In the genomic region with DNA sequence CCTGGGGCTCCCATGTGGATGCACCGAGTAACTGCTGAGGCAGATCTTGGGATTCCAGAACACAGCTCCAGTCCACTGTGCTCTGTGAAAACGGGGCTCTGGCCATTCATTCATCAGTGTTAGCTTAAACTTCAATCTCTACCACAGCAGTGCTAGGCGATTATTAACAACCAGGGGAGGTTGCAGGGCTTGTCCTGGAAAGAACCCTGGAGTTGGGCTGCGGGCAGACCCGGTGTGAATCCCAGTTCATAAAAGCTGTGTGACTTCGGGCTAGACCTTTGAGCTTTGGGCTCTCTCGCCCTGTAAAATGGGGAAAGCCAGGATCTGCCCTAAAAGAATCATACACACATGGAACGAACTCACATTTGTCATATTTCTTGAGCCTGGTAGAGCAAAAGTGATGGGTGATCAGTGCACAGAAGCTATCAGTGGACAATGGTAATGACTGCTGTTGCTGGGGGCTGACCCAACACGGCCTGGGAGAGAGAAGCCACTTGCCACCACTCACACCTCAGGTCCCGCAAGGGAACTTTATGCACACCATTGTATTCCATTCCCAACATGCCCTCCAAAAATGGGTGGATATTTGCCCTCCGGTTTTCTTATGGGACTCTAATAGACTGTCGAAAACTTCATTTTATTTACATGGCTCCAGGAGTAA, we compare ENCODE assay signal across 25 cellular contexts. TPM values are rescaled to one million over a fixed set of nuclear protein-coding genes. Genes with fewer than 3 reads are reported as not detected.
"Had no signal": no experiment of that assay in that cellular context is flagged by ENCODE, and none has a peak within 500 bp of the region (broad histone marks: within the 10 kb centered on the region; RNA-seq: fewer than 3 reads in every experiment).

No MANE protein-coding gene starts in this region.

- H3K27me3 Mint-ChIP-seq: activated naive CD4-positive, alpha-beta T cell treated with anti-CD3 and anti-CD28 coated beads, Interleukin-2, amount 50 U/mL, for 24 hours had no signal

- H3K4me1 Mint-ChIP-seq: activated naive CD4-positive, alpha-beta T cell treated with anti-CD3 and anti-CD28 coated beads, Interleukin-2, amount 50 U/mL, for 24 hours; stimulated activated effector memory CD8-positive, alpha-beta T cell treated with anti-CD3 and anti-CD28 coated beads, Interleukin-12 subunit alpha, Interleukin-12 subunit beta, amount 100 ng/mL, for 72 hours had no signal

- H3K4me1 ChIP-seq: breast epithelium, esophagus squamous epithelium, heart right ventricle, stomach had no signal

- H3K27ac Mint-ChIP-seq: activated naive CD4-positive, alpha-beta T cell treated with anti-CD3 and anti-CD28 coated beads, Interleukin-2, amount 50 U/mL, for 24 hours; immature natural killer cell; stimulated activated effector memory CD8-positive, alpha-beta T cell treated with anti-CD3 and anti-CD28 coated beads, Interleukin-12 subunit alpha, Interleukin-12 subunit beta, amount 100 ng/mL, for 72 hours had no signal

- H3K9me3 Mint-ChIP-seq: activated naive CD4-positive, alpha-beta T cell treated with anti-CD3 and anti-CD28 coated beads, Interleukin-2, amount 50 U/mL, for 24 hours had no signal

- H3K4me3 ChIP-seq: breast epithelium, esophagus squamous epithelium, heart right ventricle, ovary, smooth muscle cell, stomach had no signal

- H3K27ac ChIP-seq: breast epithelium, esophagus squamous epithelium, heart right ventricle, ovary, stomach, VCaP had no signal

- ATAC-seq: heart right ventricle; sciatic nerve; stimulated activated effector memory CD8-positive, alpha-beta T cell treated with anti-CD3 and anti-CD28 coated beads, Interleukin-12 subunit alpha, Interleukin-12 subunit beta, amount 100 ng/mL, for 72 hours had no signal

- DNase-seq: activated CD4-positive, CD25-positive, alpha-beta regulatory T cell treated with anti-CD3 and anti-CD28 coated beads, Interleukin-2, amount 50 U/mL, for 72 hours; activated gamma-delta T cell; cerebellar nuclear complex; cortex of kidney; effector CD4-positive, alpha-beta T cell; esophagus squamous epithelium; heart right ventricle; immature natural killer cell; midbrain; ovary; stimulated activated CD4-positive, alpha-beta T cell treated with anti-CD3 and anti-CD28 coated beads, Interleukin-4, amount 100 ng/mL, for 24 hours; stomach; SW 1271; T-helper 2 cell had no signal

- H3K36me3 ChIP-seq: ovary had no signal

- H3K27me3 ChIP-seq: breast epithelium, esophagus squamous epithelium, heart right ventricle, ovary, stomach had no signal

- H3K4me3 Mint-ChIP-seq: activated naive CD4-positive, alpha-beta T cell treated with anti-CD3 and anti-CD28 coated beads, Interleukin-2, amount 50 U/mL, for 24 hours; immature natural killer cell; stimulated activated effector memory CD8-positive, alpha-beta T cell treated with anti-CD3 and anti-CD28 coated beads, Interleukin-12 subunit alpha, Interleukin-12 subunit beta, amount 100 ng/mL, for 72 hours had no signal

RNA-seq across cellular contexts. Expression of gene CRYBB3, which starts 15.6 kb away (rescaled TPM):
- total RNA-seq: esophagus squamous epithelium, pulmonary artery endothelial cell, sciatic nerve, smooth muscle cell, stomach, temporal lobe, urinary bladder had no signal

RNA-seq across cellular contexts. Expression of gene CRYBB2, which starts 35.4 kb away (rescaled TPM):
- total RNA-seq: astrocyte, esophagus squamous epithelium, heart right ventricle, lung microvascular endothelial cell, pulmonary artery endothelial cell, sciatic nerve, smooth muscle cell, stomach, urinary bladder had no signal
